ENCODE assay signal across 1 cellular context in the genomic region with DNA sequence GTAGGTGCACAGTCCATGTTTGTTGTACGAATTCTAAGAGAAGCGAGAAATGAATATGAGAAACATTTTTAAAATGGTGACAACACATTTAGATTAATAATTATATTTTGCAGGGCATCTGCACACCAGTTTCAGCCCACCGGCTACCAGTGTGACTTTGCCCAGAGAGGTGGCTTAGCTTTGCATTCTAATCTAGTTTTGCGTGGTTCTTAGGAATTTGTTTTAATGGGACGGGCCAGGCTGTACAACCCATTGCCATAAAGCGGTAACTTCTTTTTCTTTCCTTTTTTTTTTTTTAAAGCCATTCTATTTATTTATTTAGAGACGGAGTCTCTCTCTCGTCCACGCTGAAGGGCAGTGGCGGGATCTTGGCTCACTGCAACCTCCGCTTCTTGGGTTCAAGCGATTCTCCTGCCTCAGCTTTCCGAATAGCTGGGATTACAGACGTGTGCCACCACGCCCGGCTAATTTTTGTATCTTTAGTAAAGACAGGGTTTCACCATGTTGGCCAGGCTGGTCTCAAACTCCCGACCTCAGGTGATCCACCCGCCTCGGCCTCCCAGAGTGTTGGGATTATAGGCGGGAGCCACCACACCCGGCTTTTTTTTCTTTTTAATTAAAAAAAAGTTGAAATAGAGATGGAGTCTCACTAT.
TF ChIP-seq lines count a peak whose summit lies in the region.

No MANE protein-coding gene starts in this region.

TF ChIP-seq in HepG2, 621 proteins besides CTCF, POLR2A, EP300 and RAD21 (continued from another document):
- TF ChIP-seq, protein P1, sequence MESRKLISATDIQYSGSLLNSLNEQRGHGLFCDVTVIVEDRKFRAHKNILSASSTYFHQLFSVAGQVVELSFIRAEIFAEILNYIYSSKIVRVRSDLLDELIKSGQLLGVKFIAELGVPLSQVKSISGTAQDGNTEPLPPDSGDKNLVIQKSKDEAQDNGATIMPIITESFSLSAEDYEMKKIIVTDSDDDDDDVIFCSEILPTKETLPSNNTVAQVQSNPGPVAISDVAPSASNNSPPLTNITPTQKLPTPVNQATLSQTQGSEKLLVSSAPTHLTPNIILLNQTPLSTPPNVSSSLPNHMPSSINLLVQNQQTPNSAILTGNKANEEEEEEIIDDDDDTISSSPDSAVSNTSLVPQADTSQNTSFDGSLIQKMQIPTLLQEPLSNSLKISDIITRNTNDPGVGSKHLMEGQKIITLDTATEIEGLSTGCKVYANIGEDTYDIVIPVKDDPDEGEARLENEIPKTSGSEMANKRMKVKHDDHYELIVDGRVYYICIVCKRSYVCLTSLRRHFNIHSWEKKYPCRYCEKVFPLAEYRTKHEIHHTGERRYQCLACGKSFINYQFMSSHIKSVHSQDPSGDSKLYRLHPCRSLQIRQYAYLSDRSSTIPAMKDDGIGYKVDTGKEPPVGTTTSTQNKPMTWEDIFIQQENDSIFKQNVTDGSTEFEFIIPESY (CRISPR knock-in tag; IDR thresholded peaks at IDR 0.05): no peak
- TF ChIP-seq SRY (CRISPR knock-in tag; IDR thresholded peaks at IDR 0.05) (no peak), NFE2L1 (CRISPR knock-in tag; IDR thresholded peaks at IDR 0.05; ENCODE audit: borderline replicate concordance) (no peak), KDM5B (CRISPR knock-in tag; IDR thresholded peaks at IDR 0.05; ENCODE audit: borderline replicate concordance) (no peak), WIZ (CRISPR knock-in tag; IDR thresholded peaks at IDR 0.05) (no peak), ZNF607 (CRISPR knock-in tag; IDR thresholded peaks at IDR 0.05; ENCODE audit: borderline replicate concordance) (no peak), ZNF557 (CRISPR knock-in tag; IDR thresholded peaks at IDR 0.05) (no peak), HNRNPUL1 (IDR thresholded peaks at IDR 0.05; ENCODE audit: low read depth, low read length) (no peak), ZNF10 (CRISPR knock-in tag; IDR thresholded peaks at IDR 0.05; ENCODE audit: borderline replicate concordance, low read depth) (no peak), MTF2 (CRISPR knock-in tag; IDR thresholded peaks at IDR 0.05; ENCODE audit: borderline replicate concordance) (no peak)
- TF ChIP-seq, protein P2, sequence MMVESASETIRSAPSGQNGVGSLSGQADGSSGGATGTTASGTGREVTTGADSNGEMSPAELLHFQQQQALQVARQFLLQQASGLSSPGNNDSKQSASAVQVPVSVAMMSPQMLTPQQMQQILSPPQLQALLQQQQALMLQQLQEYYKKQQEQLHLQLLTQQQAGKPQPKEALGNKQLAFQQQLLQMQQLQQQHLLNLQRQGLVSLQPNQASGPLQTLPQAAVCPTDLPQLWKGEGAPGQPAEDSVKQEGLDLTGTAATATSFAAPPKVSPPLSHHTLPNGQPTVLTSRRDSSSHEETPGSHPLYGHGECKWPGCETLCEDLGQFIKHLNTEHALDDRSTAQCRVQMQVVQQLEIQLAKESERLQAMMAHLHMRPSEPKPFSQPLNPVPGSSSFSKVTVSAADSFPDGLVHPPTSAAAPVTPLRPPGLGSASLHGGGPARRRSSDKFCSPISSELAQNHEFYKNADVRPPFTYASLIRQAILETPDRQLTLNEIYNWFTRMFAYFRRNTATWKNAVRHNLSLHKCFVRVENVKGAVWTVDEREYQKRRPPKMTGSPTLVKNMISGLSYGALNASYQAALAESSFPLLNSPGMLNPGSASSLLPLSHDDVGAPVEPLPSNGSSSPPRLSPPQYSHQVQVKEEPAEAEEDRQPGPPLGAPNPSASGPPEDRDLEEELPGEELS (CRISPR knock-in tag; IDR thresholded peaks at IDR 0.05): no peak
- TF ChIP-seq, protein P3, sequence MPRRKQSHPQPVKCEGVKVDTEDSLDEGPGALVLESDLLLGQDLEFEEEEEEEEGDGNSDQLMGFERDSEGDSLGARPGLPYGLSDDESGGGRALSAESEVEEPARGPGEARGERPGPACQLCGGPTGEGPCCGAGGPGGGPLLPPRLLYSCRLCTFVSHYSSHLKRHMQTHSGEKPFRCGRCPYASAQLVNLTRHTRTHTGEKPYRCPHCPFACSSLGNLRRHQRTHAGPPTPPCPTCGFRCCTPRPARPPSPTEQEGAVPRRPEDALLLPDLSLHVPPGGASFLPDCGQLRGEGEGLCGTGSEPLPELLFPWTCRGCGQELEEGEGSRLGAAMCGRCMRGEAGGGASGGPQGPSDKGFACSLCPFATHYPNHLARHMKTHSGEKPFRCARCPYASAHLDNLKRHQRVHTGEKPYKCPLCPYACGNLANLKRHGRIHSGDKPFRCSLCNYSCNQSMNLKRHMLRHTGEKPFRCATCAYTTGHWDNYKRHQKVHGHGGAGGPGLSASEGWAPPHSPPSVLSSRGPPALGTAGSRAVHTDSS (CRISPR knock-in tag; conservative IDR thresholded peaks at IDR 0.05): no peak
- TF ChIP-seq, protein P4, sequence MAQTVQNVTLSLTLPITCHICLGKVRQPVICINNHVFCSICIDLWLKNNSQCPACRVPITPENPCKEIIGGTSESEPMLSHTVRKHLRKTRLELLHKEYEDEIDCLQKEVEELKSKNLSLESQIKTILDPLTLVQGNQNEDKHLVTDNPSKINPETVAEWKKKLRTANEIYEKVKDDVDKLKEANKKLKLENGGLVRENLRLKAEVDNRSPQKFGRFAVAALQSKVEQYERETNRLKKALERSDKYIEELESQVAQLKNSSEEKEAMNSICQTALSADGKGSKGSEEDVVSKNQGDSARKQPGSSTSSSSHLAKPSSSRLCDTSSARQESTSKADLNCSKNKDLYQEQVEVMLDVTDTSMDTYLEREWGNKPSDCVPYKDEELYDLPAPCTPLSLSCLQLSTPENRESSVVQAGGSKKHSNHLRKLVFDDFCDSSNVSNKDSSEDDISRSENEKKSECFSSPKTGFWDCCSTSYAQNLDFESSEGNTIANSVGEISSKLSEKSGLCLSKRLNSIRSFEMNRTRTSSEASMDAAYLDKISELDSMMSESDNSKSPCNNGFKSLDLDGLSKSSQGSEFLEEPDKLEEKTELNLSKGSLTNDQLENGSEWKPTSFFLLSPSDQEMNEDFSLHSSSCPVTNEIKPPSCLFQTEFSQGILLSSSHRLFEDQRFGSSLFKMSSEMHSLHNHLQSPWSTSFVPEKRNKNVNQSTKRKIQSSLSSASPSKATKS (CRISPR knock-in tag; IDR thresholded peaks at IDR 0.05): 0 out of 2 replicates have a peak, but pooled peaks have one; percentile 11
- TF ChIP-seq, protein P5, sequence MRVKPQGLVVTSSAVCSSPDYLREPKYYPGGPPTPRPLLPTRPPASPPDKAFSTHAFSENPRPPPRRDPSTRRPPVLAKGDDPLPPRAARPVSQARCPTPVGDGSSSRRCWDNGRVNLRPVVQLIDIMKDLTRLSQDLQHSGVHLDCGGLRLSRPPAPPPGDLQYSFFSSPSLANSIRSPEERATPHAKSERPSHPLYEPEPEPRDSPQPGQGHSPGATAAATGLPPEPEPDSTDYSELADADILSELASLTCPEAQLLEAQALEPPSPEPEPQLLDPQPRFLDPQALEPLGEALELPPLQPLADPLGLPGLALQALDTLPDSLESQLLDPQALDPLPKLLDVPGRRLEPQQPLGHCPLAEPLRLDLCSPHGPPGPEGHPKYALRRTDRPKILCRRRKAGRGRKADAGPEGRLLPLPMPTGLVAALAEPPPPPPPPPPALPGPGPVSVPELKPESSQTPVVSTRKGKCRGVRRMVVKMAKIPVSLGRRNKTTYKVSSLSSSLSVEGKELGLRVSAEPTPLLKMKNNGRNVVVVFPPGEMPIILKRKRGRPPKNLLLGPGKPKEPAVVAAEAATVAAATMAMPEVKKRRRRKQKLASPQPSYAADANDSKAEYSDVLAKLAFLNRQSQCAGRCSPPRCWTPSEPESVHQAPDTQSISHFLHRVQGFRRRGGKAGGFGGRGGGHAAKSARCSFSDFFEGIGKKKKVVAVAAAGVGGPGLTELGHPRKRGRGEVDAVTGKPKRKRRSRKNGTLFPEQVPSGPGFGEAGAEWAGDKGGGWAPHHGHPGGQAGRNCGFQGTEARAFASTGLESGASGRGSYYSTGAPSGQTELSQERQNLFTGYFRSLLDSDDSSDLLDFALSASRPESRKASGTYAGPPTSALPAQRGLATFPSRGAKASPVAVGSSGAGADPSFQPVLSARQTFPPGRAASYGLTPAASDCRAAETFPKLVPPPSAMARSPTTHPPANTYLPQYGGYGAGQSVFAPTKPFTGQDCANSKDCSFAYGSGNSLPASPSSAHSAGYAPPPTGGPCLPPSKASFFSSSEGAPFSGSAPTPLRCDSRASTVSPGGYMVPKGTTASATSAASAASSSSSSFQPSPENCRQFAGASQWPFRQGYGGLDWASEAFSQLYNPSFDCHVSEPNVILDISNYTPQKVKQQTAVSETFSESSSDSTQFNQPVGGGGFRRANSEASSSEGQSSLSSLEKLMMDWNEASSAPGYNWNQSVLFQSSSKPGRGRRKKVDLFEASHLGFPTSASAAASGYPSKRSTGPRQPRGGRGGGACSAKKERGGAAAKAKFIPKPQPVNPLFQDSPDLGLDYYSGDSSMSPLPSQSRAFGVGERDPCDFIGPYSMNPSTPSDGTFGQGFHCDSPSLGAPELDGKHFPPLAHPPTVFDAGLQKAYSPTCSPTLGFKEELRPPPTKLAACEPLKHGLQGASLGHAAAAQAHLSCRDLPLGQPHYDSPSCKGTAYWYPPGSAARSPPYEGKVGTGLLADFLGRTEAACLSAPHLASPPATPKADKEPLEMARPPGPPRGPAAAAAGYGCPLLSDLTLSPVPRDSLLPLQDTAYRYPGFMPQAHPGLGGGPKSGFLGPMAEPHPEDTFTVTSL (CRISPR knock-in tag; IDR thresholded peaks at IDR 0.05; ENCODE audit: borderline replicate concordance): 0 out of 2 replicates have a peak, but pooled peaks have one; percentile 5
- TF ChIP-seq, protein P6, sequence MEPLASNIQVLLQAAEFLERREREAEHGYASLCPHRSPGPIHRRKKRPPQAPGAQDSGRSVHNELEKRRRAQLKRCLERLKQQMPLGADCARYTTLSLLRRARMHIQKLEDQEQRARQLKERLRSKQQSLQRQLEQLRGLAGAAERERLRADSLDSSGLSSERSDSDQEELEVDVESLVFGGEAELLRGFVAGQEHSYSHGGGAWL (CRISPR knock-in tag; IDR thresholded peaks at IDR 0.05): no peak
